Comparison of ENCODE assay signal across 3 cellular contexts in genomic region chr10:80555415-80555814, GRCh38.
TF ChIP-seq lines count a peak whose summit lies in the region.

No MANE protein-coding gene starts in this region.

TF ChIP-seq in GM23338, 12 proteins besides CTCF, POLR2A, EP300 and RAD21 (continues in another document):
- TF ChIP-seq CREB1 (CRISPR knock-in tag; IDR thresholded peaks at IDR 0.05; ENCODE audit: low read depth) (no peak), POLR2AphosphoS5 (IDR thresholded peaks at IDR 0.05; ENCODE audit: low read depth) (no peak), EZH2phosphoT487 (IDR thresholded peaks at IDR 0.05; ENCODE audit: unreplicated experiment) (no peak), JUNB (IDR thresholded peaks at IDR 0.05; ENCODE audit: unreplicated experiment) (no peak), ZNF462 (CRISPR knock-in tag; IDR thresholded peaks at IDR 0.05) (no peak), ZNF114 (CRISPR knock-in tag; IDR thresholded peaks at IDR 0.05) (no peak)

TF ChIP-seq in HEK293T, 16 proteins besides CTCF, POLR2A, EP300 and RAD21:
- TF ChIP-seq LEF1 (IDR thresholded peaks at IDR 0.05; ENCODE audit: borderline replicate concordance) (no peak), SP1 (IDR thresholded peaks at IDR 0.05) (no peak), TARDBP (IDR thresholded peaks at IDR 0.05) (no peak), ZNF384 (IDR thresholded peaks at IDR 0.05) (no peak), NFRKB (IDR thresholded peaks at IDR 0.05) (no peak), FOXM1 (IDR thresholded peaks at IDR 0.05; ENCODE audit: borderline replicate concordance) (no peak), SUZ12 (IDR thresholded peaks at IDR 0.05) (no peak), PKNOX1 (IDR thresholded peaks at IDR 0.05) (no peak), BHLHE40 (IDR thresholded peaks at IDR 0.05; ENCODE audit: borderline replicate concordance) (no peak), ELF4 (IDR thresholded peaks at IDR 0.05) (no peak), L3MBTL2 (conservative IDR thresholded peaks at IDR 0.05) (no peak), FOXK2 (IDR thresholded peaks at IDR 0.05) (no peak), HDGF (IDR thresholded peaks at IDR 0.05; ENCODE audit: borderline replicate concordance) (no peak), FOXA1 (IDR thresholded peaks at IDR 0.05) (no peak), ARNT (IDR thresholded peaks at IDR 0.05) (no peak), CTBP1 (IDR thresholded peaks at IDR 0.05; ENCODE audit: borderline replicate concordance) (no peak)

TF ChIP-seq in H1, 55 proteins besides CTCF, POLR2A, EP300 and RAD21:
- TF ChIP-seq NANOG (IDR thresholded peaks at IDR 0.05; ENCODE audit: insufficient read depth, low read depth, low read length, poor library complexity, severe bottlenecking) (no peak), RFX5 (IDR thresholded peaks at IDR 0.05; ENCODE audit: borderline replicate concordance, low read depth, low read length) (no peak), MAX (IDR thresholded peaks at IDR 0.05) (no peak), TEAD4 (IDR thresholded peaks at IDR 0.05; ENCODE audit: low read depth, low read length) (no peak), SRF (IDR thresholded peaks at IDR 0.05; ENCODE audit: low read depth, low read length) (no peak), E2F6 (IDR thresholded peaks at IDR 0.05) (no peak), MAFK (IDR thresholded peaks at IDR 0.05; ENCODE audit: low read depth, low read length) (no peak), POLR2AphosphoS5 (IDR thresholded peaks at IDR 0.05; ENCODE audit: low read depth, low read length) (no peak), ATF2 (IDR thresholded peaks at IDR 0.05; ENCODE audit: low read length) (no peak), SAP30 (IDR thresholded peaks at IDR 0.05; ENCODE audit: insufficient read depth, insufficient replicate concordance, low read length) (no peak), JUND (IDR thresholded peaks at IDR 0.05; ENCODE audit: low read length) (no peak), JUN (IDR thresholded peaks at IDR 0.05; ENCODE audit: low read depth, low read length) (no peak), KDM4A (IDR thresholded peaks at IDR 0.05; ENCODE audit: low read depth, low read length, severe bottlenecking) (no peak), ASH2L (IDR thresholded peaks at IDR 0.05; ENCODE audit: low read length) (no peak), BRCA1 (IDR thresholded peaks at IDR 0.05; ENCODE audit: low read depth, low read length) (no peak), POU5F1 (IDR thresholded peaks at IDR 0.05; ENCODE audit: low read depth, low read length) (no peak), EGR1 (IDR thresholded peaks at IDR 0.05; ENCODE audit: borderline replicate concordance, low read depth, low read length) (no peak), TAF7 (optimal IDR thresholded peaks at IDR 0.05; ENCODE audit: borderline replicate concordance, low read depth, low read length) (no peak), CBX8 (IDR thresholded peaks at IDR 0.05; ENCODE audit: borderline replicate concordance, low read depth, low read length) (no peak), GABPA (IDR thresholded peaks at IDR 0.05; ENCODE audit: borderline replicate concordance, insufficient read depth, low read length) (no peak)
